ENCODE assay signal across 1 cellular context in genomic region chr5:53948598-53948997, GRCh38.
A peak's percentile ranks its signal among the peaks of the same experiment; 100 is the strongest.
TF ChIP-seq lines count a peak whose summit lies in the region.

No MANE protein-coding gene starts in this region.

TF ChIP-seq in HEK293, 187 proteins besides CTCF, POLR2A, EP300 and RAD21 (continued from another document):
- TF ChIP-seq, protein P1, sequence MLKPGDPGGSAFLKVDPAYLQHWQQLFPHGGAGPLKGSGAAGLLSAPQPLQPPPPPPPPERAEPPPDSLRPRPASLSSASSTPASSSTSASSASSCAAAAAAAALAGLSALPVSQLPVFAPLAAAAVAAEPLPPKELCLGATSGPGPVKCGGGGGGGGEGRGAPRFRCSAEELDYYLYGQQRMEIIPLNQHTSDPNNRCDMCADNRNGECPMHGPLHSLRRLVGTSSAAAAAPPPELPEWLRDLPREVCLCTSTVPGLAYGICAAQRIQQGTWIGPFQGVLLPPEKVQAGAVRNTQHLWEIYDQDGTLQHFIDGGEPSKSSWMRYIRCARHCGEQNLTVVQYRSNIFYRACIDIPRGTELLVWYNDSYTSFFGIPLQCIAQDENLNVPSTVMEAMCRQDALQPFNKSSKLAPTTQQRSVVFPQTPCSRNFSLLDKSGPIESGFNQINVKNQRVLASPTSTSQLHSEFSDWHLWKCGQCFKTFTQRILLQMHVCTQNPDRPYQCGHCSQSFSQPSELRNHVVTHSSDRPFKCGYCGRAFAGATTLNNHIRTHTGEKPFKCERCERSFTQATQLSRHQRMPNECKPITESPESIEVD (tag by site-specific recombination; IDR thresholded peaks at IDR 0.05) = peak; percentile 43
